Comparison of ENCODE assay signal across 1 cellular context in the genomic region with DNA sequence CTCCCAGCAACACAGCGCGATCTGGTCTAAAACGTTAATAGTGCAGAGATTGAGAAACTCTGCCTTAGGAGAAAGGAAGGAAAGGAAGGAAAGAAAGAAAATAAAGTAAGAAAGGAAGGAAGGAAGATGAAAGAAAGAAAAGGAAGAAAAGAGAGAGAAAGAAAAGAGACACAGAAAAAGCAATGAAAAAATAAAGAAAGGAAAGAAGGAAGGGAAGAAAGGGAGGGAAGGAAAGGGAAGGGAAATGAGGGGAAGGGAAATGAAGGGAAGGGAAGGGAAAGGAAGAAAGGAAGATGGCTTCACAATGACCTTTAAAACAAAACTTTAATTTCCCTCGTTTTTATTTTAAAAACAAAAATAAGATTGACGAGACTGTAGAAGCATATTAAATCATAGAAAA.
TF ChIP-seq lines count a peak whose summit lies in the region.

No MANE protein-coding gene starts in this region.

TF ChIP-seq in K562, 482 proteins besides CTCF, POLR2A, EP300 and RAD21:
- TF ChIP-seq, protein P1, sequence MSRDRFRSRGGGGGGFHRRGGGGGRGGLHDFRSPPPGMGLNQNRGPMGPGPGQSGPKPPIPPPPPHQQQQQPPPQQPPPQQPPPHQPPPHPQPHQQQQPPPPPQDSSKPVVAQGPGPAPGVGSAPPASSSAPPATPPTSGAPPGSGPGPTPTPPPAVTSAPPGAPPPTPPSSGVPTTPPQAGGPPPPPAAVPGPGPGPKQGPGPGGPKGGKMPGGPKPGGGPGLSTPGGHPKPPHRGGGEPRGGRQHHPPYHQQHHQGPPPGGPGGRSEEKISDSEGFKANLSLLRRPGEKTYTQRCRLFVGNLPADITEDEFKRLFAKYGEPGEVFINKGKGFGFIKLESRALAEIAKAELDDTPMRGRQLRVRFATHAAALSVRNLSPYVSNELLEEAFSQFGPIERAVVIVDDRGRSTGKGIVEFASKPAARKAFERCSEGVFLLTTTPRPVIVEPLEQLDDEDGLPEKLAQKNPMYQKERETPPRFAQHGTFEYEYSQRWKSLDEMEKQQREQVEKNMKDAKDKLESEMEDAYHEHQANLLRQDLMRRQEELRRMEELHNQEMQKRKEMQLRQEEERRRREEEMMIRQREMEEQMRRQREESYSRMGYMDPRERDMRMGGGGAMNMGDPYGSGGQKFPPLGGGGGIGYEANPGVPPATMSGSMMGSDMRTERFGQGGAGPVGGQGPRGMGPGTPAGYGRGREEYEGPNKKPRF (IDR thresholded peaks at IDR 0.05; ENCODE audit: low read depth, low read length): no peak
- no peak for TF ChIP-seq NCOA2 (IDR thresholded peaks at IDR 0.05; ENCODE audit: partially characterized antibody in 2 of 2)
- no peak for TF ChIP-seq FOXA3 (CRISPR knock-in tag; conservative IDR thresholded peaks at IDR 0.05 in 1 of 2, IDR thresholded peaks at IDR 0.05 in 1 of 2)
- TF ChIP-seq, protein P2, sequence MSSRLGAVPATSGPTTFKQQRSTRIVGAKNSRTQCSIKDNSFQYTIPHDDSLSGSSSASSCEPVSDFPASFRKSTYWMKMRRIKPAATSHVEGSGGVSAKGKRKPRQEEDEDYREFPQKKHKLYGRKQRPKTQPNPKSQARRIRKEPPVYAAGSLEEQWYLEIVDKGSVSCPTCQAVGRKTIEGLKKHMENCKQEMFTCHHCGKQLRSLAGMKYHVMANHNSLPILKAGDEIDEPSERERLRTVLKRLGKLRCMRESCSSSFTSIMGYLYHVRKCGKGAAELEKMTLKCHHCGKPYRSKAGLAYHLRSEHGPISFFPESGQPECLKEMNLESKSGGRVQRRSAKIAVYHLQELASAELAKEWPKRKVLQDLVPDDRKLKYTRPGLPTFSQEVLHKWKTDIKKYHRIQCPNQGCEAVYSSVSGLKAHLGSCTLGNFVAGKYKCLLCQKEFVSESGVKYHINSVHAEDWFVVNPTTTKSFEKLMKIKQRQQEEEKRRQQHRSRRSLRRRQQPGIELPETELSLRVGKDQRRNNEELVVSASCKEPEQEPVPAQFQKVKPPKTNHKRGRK (tag; IDR thresholded peaks at IDR 0.05): peak; percentile 74; the same call in 1 of the 2 replicates
- TF ChIP-seq SRSF9 (IDR thresholded peaks at IDR 0.05; ENCODE audit: borderline replicate concordance, low read depth, low read length): no peak
- TF ChIP-seq NFIX (CRISPR knock-in tag; IDR thresholded peaks at IDR 0.05; ENCODE audit: low read depth): no peak
TF ChIP-seq in K562: peak in this region for 1.
